1 cellular context compared by ENCODE assay signal in genomic region chr3:49812916-49813496, GRCh38.
TF ChIP-seq lines count a peak whose summit lies in the region.

No MANE protein-coding gene starts in this region.

TF ChIP-seq in SK-N-SH, 30 proteins besides CTCF, POLR2A, EP300 and RAD21 (continued from another document):
- TF ChIP-seq USF2 (IDR thresholded peaks at IDR 0.05; ENCODE audit: borderline replicate concordance, low read depth, low read length), result no peak
- TF ChIP-seq ELF1 (IDR thresholded peaks at IDR 0.05), result no peak
- no peak for TF ChIP-seq FOXJ3 (CRISPR knock-in tag; IDR thresholded peaks at IDR 0.05)
- no peak for TF ChIP-seq EZH2phosphoT487 (IDR thresholded peaks at IDR 0.05; ENCODE audit: borderline replicate concordance, low read depth)
